Comparison of ENCODE assay signal across 1 cellular context in genomic region chr2:121596221-121597080, GRCh38.
TF ChIP-seq lines count a peak whose summit lies in the region.

No MANE protein-coding gene starts in this region.

TF ChIP-seq in K562, 482 proteins besides CTCF, POLR2A, EP300 and RAD21 (continued from another document and continues in another):
- TF ChIP-seq CREB5 (CRISPR knock-in tag; IDR thresholded peaks at IDR 0.05): no peak
- TF ChIP-seq SREBF1 (IDR thresholded peaks at IDR 0.05; ENCODE audit: borderline replicate concordance, low read depth, low read length): no peak
- TF ChIP-seq USF2 (CRISPR knock-in tag; IDR thresholded peaks at IDR 0.05): no peak
- no peak for TF ChIP-seq KAT2B (IDR thresholded peaks at IDR 0.05; ENCODE audit: low read depth, low read length)
- peak; percentile 65; the same call in 1 of the 2 replicates for TF ChIP-seq MAX (CRISPR knock-in tag; IDR thresholded peaks at IDR 0.05)
- no peak for TF ChIP-seq RFX7 (CRISPR knock-in tag; IDR thresholded peaks at IDR 0.05)
- peak; percentile 39; the same call in 1 of the 2 replicates for TF ChIP-seq IRF1 (CRISPR knock-in tag; IDR thresholded peaks at IDR 0.05; ENCODE audit: borderline replicate concordance)
- no peak for TF ChIP-seq ELK3 (CRISPR knock-in tag; IDR thresholded peaks at IDR 0.05)
- TF ChIP-seq MCM7 (IDR thresholded peaks at IDR 0.05): no peak
- TF ChIP-seq E2F6 (IDR thresholded peaks at IDR 0.05; ENCODE audit: borderline replicate concordance in 1 of 2, extremely low read depth in 1 of 2, insufficient read depth in 1 of 2, insufficient read length in 1 of 2, low read depth in 1 of 2, low read length in 1 of 2, poor library complexity in 1 of 2, severe bottlenecking in 1 of 2): peak in 1 of 2 experiments; percentile 63
- TF ChIP-seq STAT5B (CRISPR knock-in tag; IDR thresholded peaks at IDR 0.05): no peak
- no peak for TF ChIP-seq SREBF2 (CRISPR knock-in tag; IDR thresholded peaks at IDR 0.05)
- no peak for TF ChIP-seq DIDO1 (tag; IDR thresholded peaks at IDR 0.05; ENCODE audit: low read depth)
- peak; percentile 90 to 96 for TF ChIP-seq ARNT (IDR thresholded peaks at IDR 0.05)
- no peak for TF ChIP-seq PCBP2 (IDR thresholded peaks at IDR 0.05; ENCODE audit: low read depth, low read length, poor library complexity, severe bottlenecking)
- no peak for TF ChIP-seq SNAPC5 (CRISPR knock-in tag; IDR thresholded peaks at IDR 0.05)
- TF ChIP-seq HMGXB4 (CRISPR knock-in tag; IDR thresholded peaks at IDR 0.05): no peak
- 0 out of 4 replicates have a peak, but pooled peaks of 1 of the 2 experiments have one; percentile 74 for TF ChIP-seq BCLAF1 (IDR thresholded peaks at IDR 0.05; ENCODE audit: borderline replicate concordance in 1 of 2, control insufficient read depth in 1 of 2, low read depth in 2 of 2, low read length in 1 of 2)
- TF ChIP-seq E2F5 (CRISPR knock-in tag; IDR thresholded peaks at IDR 0.05): no peak
- TF ChIP-seq ZNF398 (CRISPR knock-in tag; IDR thresholded peaks at IDR 0.05): no peak
- no peak for TF ChIP-seq KAT8 (IDR thresholded peaks at IDR 0.05; ENCODE audit: low read depth)
- no peak for TF ChIP-seq RREB1 (CRISPR knock-in tag; IDR thresholded peaks at IDR 0.05)
- TF ChIP-seq ATF6 (CRISPR knock-in tag; IDR thresholded peaks at IDR 0.05): no peak
- peak; percentile 96 for TF ChIP-seq ARID3A (IDR thresholded peaks at IDR 0.05; ENCODE audit: borderline replicate concordance, low read depth, low read length)
